ENCODE assay signal across 1 cellular context in the genomic region with DNA sequence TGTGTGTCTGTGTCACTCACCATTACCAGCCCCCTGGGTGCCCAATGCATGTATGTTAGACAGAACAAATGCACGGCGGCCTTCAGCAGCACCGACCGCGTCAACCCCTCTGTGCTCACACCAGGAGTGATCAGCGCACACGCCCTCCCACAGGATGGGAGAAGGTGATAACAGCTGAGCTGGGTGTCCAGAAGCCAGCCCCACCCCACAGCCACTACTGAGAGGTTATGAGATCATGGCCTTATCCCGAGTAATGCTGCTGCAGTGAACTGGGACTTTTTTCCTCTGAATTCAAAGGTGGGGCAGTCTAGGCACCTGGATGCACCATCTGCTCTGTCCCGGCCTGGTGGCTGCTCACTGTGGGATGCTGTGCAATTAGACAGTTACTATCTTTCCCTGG.
A peak's percentile ranks its signal among the peaks of the same experiment; 100 is the strongest.
TF ChIP-seq lines count a peak whose summit lies in the region.

No MANE protein-coding gene starts in this region.

TF ChIP-seq in K562, 482 proteins besides CTCF, POLR2A, EP300 and RAD21 (continued from another document):
- TF ChIP-seq RCOR1 (IDR thresholded peaks at IDR 0.05; ENCODE audit: borderline replicate concordance in 1 of 2, low read depth in 2 of 2, low read length in 2 of 2) (peak in 1 of 2 experiments; percentile 84; a peak in 2 of 4 replicates), MAFK (IDR thresholded peaks at IDR 0.05; ENCODE audit: low read length) (no peak), L3MBTL2 (IDR thresholded peaks at IDR 0.05) (no peak), CBFA2T3 (IDR thresholded peaks at IDR 0.05) (peak; percentile 33), CREB1 (IDR thresholded peaks at IDR 0.05) (no peak), CREB1 (CRISPR knock-in tag; IDR thresholded peaks at IDR 0.05) (0 out of 2 replicates have a peak, but pooled peaks have one; percentile 24), JUND (IDR thresholded peaks at IDR 0.05; ENCODE audit: borderline replicate concordance, low read depth, low read length) (peak; percentile 79; the same call in 1 of the 2 replicates), JUND (tag; IDR thresholded peaks at IDR 0.05; ENCODE audit: borderline replicate concordance, low read depth, low read length) (peak; percentile 40; the same call in 1 of the 3 replicates), ETV6 (IDR thresholded peaks at IDR 0.05; ENCODE audit: borderline replicate concordance in 1 of 2, low read depth in 2 of 2, low read length in 1 of 2) (no peak), ETV6 (CRISPR knock-in tag; IDR thresholded peaks at IDR 0.05; ENCODE audit: borderline replicate concordance) (no peak), CCNT2 (IDR thresholded peaks at IDR 0.05; ENCODE audit: borderline replicate concordance, extremely low read depth, insufficient read length, low read depth, low read length) (peak; percentile 18), PRPF4 (IDR thresholded peaks at IDR 0.05; ENCODE audit: insufficient read depth, low read depth, low read length, poor library complexity, severe bottlenecking) (no peak), CTBP1 (IDR thresholded peaks at IDR 0.05; ENCODE audit: borderline replicate concordance) (peak; percentile 53; the same call in 1 of the 2 replicates), ATF1 (CRISPR knock-in tag; IDR thresholded peaks at IDR 0.05) (no peak), ATF1 (tag; IDR thresholded peaks at IDR 0.05) (0 out of 2 replicates have a peak, but pooled peaks have one; percentile 27), ZNF316 (IDR thresholded peaks at IDR 0.05) (no peak), MYNN (IDR thresholded peaks at IDR 0.05) (0 out of 2 replicates have a peak, but pooled peaks have one; percentile 40), MYNN (CRISPR knock-in tag; IDR thresholded peaks at IDR 0.05) (no peak), GATA2 (CRISPR knock-in tag; IDR thresholded peaks at IDR 0.05) (0 out of 2 replicates have a peak, but pooled peaks have one; percentile 23), TEAD4 (IDR thresholded peaks at IDR 0.05; ENCODE audit: low read length) (0 out of 2 replicates have a peak, but pooled peaks have one; percentile 8), TEAD4 (CRISPR knock-in tag; IDR thresholded peaks at IDR 0.05; ENCODE audit: borderline replicate concordance) (no peak), NFATC3 (IDR thresholded peaks at IDR 0.05) (no peak), ARID1B (IDR thresholded peaks at IDR 0.05) (peak; percentile 25; the same call in 1 of the 2 replicates), CREM (IDR thresholded peaks at IDR 0.05; ENCODE audit: low read depth) (peak; percentile 61; the same call in 1 of the 2 replicates), BHLHE40 (IDR thresholded peaks at IDR 0.05; ENCODE audit: low read length) (peak; percentile 63; the same call in 1 of the 2 replicates)
- TF ChIP-seq, protein P1, sequence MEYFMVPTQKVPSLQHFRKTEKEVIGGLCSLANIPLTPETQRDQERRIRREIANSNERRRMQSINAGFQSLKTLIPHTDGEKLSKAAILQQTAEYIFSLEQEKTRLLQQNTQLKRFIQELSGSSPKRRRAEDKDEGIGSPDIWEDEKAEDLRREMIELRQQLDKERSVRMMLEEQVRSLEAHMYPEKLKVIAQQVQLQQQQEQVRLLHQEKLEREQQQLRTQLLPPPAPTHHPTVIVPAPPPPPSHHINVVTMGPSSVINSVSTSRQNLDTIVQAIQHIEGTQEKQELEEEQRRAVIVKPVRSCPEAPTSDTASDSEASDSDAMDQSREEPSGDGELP (CRISPR knock-in tag; IDR thresholded peaks at IDR 0.05; ENCODE audit: borderline replicate concordance) = peak; percentile 87
- TF ChIP-seq, protein P2, sequence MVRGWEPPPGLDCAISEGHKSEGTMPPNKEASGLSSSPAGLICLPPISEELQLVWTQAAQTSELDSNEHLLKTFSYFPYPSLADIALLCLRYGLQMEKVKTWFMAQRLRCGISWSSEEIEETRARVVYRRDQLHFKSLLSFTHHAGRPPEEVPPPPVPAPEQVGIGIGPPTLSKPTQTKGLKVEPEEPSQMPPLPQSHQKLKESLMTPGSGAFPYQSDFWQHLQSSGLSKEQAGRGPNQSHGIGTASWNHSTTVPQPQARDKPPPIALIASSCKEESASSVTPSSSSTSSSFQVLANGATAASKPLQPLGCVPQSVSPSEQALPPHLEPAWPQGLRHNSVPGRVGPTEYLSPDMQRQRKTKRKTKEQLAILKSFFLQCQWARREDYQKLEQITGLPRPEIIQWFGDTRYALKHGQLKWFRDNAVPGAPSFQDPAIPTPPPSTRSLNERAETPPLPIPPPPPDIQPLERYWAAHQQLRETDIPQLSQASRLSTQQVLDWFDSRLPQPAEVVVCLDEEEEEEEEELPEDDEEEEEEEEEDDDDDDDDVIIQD (CRISPR knock-in tag; IDR thresholded peaks at IDR 0.05) = no peak
- TF ChIP-seq, protein P3, sequence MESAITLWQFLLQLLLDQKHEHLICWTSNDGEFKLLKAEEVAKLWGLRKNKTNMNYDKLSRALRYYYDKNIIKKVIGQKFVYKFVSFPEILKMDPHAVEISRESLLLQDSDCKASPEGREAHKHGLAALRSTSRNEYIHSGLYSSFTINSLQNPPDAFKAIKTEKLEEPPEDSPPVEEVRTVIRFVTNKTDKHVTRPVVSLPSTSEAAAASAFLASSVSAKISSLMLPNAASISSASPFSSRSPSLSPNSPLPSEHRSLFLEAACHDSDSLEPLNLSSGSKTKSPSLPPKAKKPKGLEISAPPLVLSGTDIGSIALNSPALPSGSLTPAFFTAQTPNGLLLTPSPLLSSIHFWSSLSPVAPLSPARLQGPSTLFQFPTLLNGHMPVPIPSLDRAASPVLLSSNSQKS (CRISPR knock-in tag; IDR thresholded peaks at IDR 0.05) = no peak
- TF ChIP-seq, protein P4, sequence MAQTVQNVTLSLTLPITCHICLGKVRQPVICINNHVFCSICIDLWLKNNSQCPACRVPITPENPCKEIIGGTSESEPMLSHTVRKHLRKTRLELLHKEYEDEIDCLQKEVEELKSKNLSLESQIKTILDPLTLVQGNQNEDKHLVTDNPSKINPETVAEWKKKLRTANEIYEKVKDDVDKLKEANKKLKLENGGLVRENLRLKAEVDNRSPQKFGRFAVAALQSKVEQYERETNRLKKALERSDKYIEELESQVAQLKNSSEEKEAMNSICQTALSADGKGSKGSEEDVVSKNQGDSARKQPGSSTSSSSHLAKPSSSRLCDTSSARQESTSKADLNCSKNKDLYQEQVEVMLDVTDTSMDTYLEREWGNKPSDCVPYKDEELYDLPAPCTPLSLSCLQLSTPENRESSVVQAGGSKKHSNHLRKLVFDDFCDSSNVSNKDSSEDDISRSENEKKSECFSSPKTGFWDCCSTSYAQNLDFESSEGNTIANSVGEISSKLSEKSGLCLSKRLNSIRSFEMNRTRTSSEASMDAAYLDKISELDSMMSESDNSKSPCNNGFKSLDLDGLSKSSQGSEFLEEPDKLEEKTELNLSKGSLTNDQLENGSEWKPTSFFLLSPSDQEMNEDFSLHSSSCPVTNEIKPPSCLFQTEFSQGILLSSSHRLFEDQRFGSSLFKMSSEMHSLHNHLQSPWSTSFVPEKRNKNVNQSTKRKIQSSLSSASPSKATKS (CRISPR knock-in tag; IDR thresholded peaks at IDR 0.05) = no peak
- TF ChIP-seq, protein P5, sequence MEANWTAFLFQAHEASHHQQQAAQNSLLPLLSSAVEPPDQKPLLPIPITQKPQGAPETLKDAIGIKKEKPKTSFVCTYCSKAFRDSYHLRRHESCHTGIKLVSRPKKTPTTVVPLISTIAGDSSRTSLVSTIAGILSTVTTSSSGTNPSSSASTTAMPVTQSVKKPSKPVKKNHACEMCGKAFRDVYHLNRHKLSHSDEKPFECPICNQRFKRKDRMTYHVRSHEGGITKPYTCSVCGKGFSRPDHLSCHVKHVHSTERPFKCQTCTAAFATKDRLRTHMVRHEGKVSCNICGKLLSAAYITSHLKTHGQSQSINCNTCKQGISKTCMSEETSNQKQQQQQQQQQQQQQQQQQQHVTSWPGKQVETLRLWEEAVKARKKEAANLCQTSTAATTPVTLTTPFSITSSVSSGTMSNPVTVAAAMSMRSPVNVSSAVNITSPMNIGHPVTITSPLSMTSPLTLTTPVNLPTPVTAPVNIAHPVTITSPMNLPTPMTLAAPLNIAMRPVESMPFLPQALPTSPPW (CRISPR knock-in tag; IDR thresholded peaks at IDR 0.05) = peak; percentile 61; the same call in 1 of the 2 replicates
